Comparison of ENCODE assay signal across 8 cellular contexts in genomic region chr17:42843358-42843934, GRCh38. TPM values are rescaled to one million over a fixed set of nuclear protein-coding genes. Genes with fewer than 3 reads are reported as not detected.
A peak's percentile ranks its signal among the peaks of the same experiment; 100 is the strongest.
DNase-seq lines count a peak whose midpoint lies in the region; ATAC-seq, FAIRE-seq and TF ChIP-seq lines count a peak whose summit lies in the region.

No MANE protein-coding gene starts in this region.

- no peaks in the 10 kb centered on the region for H3K79me1 ChIP-seq in neuronal stem cell (ENCODE audit: low read depth, low read length)

- H3K9ac ChIP-seq in HepG2 (ENCODE audit: insufficient read depth, low read depth, low read length) = no peak overlapping the region
- no peak overlapping the region for H3K9ac ChIP-seq in neuronal stem cell (ENCODE audit: low read depth, low read length, poor library complexity)

- H3K27ac ChIP-seq in HepG2 (ENCODE audit: extremely low read length, insufficient read depth, low read length) = no peak overlapping the region
- H3K27ac ChIP-seq in aorta (ENCODE audit: low read depth in 1 of 2, low read length in 2 of 2) = no peak overlapping the region
- no peak overlapping the region for H3K27ac ChIP-seq in neuronal stem cell (replicated peaks; ENCODE audit: low read length)

- no peaks in the 10 kb centered on the region for H4K20me1 ChIP-seq in HepG2 (ENCODE audit: insufficient read depth, low read length)

- TF ChIP-seq EP300 in HepG2 (IDR thresholded peaks at IDR 0.05; ENCODE audit: low read depth in 2 of 2, low read length in 2 of 2) (no peak), HepG2 (CRISPR knock-in tag; IDR thresholded peaks at IDR 0.05; ENCODE audit: borderline replicate concordance) (no peak)

- peak; percentile 97 for TF ChIP-seq CTCF in HepG2 (CRISPR knock-in tag; IDR thresholded peaks at IDR 0.05)

- no peaks in the 10 kb centered on the region for H3K79me2 ChIP-seq in HepG2 (ENCODE audit: insufficient read depth, low read length)

- peak; percentile 97 for TF ChIP-seq RAD21 in HepG2 (CRISPR knock-in tag; IDR thresholded peaks at IDR 0.05)

- no peak overlapping the region for H2AK5ac ChIP-seq in neuronal stem cell (ENCODE audit: low read depth, low read length)

- no peak overlapping the region for H3K23ac ChIP-seq in neuronal stem cell (ENCODE audit: low read depth, low read length, poor library complexity)

- intact Hi-C loops in HepG2 (cut with micrococcal nuclease; ENCODE audit: unreplicated experiment) (loop anchor here (1.0 to 5.0 kb wide), 3 partner anchors 86 to 139 kb away; partner anchors contain the start of genes PTGES3L and RUNDC1), aorta (cut with DNase I) (loop anchor here (2.0 to 10.0 kb wide), 4 partner anchors 85 to 153 kb away; partner anchors contain the start of gene RPL27 (in 1 of the 2))

- H3K9me3 ChIP-seq in HepG2 (ENCODE audit: low read length) (no peaks in the 10 kb centered on the region), aorta (ENCODE audit: control insufficient read depth, low read length) (no peaks in the 10 kb centered on the region), neuronal stem cell (replicated peaks in 1 of 2; ENCODE audit: control insufficient read depth in 2 of 2, insufficient read depth in 1 of 2, low read depth in 1 of 2, low read length in 2 of 2) (no peaks in the 10 kb centered on the region)

- in situ Hi-C loops in HepG2 (cut with HindIII; ENCODE audit: extremely low pct_ligation_motif_present, low pct_unique_long_range_greater_than_20kb) = loop anchor here (5.0 to 10.0 kb wide), 2 partner anchors 84 to 141 kb away; partner anchors contain the start of genes PTGES3L and RUNDC1

- no peak overlapping the region for H2AFZ ChIP-seq in HepG2 (ENCODE audit: low read length)
- no peak overlapping the region for H2AFZ ChIP-seq in neuronal stem cell (ENCODE audit: low read length)

- BruUV-seq in HepG2 (replicated peaks; lab: Mats Ljungman, UMichigan) = no TSS peak

- FAIRE-seq in HepG2 (lab: Jason Lieb, UNC) = peak; percentile 89

- H3K4me3 ChIP-seq in H7 (ENCODE audit: insufficient read depth, low read depth, low read length) = no peak overlapping the region
- H3K4me3 ChIP-seq in HepG2 (replicated peaks in 1 of 3; ENCODE audit: insufficient read depth in 1 of 3, low read depth in 2 of 3, low read length in 3 of 3) = no peak overlapping the region
- no peak overlapping the region for H3K4me3 ChIP-seq in aorta (ENCODE audit: low read length in 2 of 2)
- H3K4me3 ChIP-seq in neuronal stem cell (ENCODE audit: low read length in 2 of 2) = no peak overlapping the region

- H3K4ac ChIP-seq in neuronal stem cell (ENCODE audit: low read length) = no peak overlapping the region

- CTCF ChIA-PET in HepG2 (lab: Yijun Ruan, JAX; ENCODE audit: low intra/inter-chr PET ratio, low total read pairs) = interaction anchor here (1.5 to 3.6 kb wide), 5 partner anchors 86 to 155 kb away, joined by 5 to 68 read pairs (median 6); partner anchors contain the start of gene RPL27

- peak in 1 of 2 experiments; percentile 43; a peak in 1 of 4 replicates for TF ChIP-seq POLR2A in HepG2 (IDR thresholded peaks at IDR 0.05; ENCODE audit: insufficient read depth in 1 of 2, low read depth in 2 of 2, low read length in 2 of 2)

- peaks cover 42% of the 10 kb centered on the region for H3K36me3 ChIP-seq in H7 (replicated peaks; ENCODE audit: control insufficient read depth, insufficient read depth, low read length)
- peaks cover 42 to 66% of the 10 kb centered on the region in 2 experiments for H3K36me3 ChIP-seq in HepG2 (replicated peaks in 1 of 2; ENCODE audit: control insufficient read depth in 1 of 2, insufficient read depth in 2 of 2, low read length in 2 of 2)
- H3K36me3 ChIP-seq in aorta (ENCODE audit: control insufficient read depth in 1 of 2, insufficient read depth in 2 of 2, low read length in 1 of 2) = peaks cover 10 to 15% of the 10 kb centered on the region in 2 donors
- H3K36me3 ChIP-seq in neuronal stem cell (replicated peaks in 1 of 2; ENCODE audit: control insufficient read depth in 2 of 2, insufficient read depth in 2 of 2, low read length in 2 of 2) = peaks cover 41 to 73% of the 10 kb centered on the region in 2 donors

- H3K4me1 ChIP-seq in HepG2 (ENCODE audit: insufficient read depth, low read length) (peaks cover 11% of the 10 kb centered on the region; the same call in 1 of the 2 replicates), aorta (ENCODE audit: control insufficient read depth in 1 of 2, insufficient read depth in 2 of 2, low read length in 2 of 2) (no peaks in the 10 kb centered on the region), neuronal stem cell (ENCODE audit: control insufficient read depth in 2 of 2, insufficient read depth in 1 of 2, low read depth in 1 of 2, low read length in 2 of 2) (no peaks in the 10 kb centered on the region)

- H2BK15ac ChIP-seq in neuronal stem cell (ENCODE audit: low read length) = no peak overlapping the region

- no peak overlapping the region for H3K18ac ChIP-seq in neuronal stem cell (ENCODE audit: low read length)

- H2BK12ac ChIP-seq in neuronal stem cell (ENCODE audit: low read length) = no peak overlapping the region

- WGBS in HepG2 (ENCODE audit: low lambda C conversion rate) = 62% methylated on average over 6 of the region's 6 CpGs
- 21 to 26% methylated on average over 6 of the region's 6 CpGs for WGBS in aorta, 2 donors
- WGBS in neuronal stem cell (ENCODE audit: extremely low coverage in 2 of 2, insufficient read length in 2 of 2, insufficient replicate concordance in 1 of 2), 2 donors = no CpG with 5 or more reads among the region's 6 CpGs

- no peak overlapping the region for H3K14ac ChIP-seq in neuronal stem cell (ENCODE audit: low read length)

- H3K27me3 ChIP-seq in H7 (ENCODE audit: control insufficient read depth, insufficient read depth, low read length) (no peaks in the 10 kb centered on the region), HepG2 (ENCODE audit: control insufficient read depth in 1 of 2, insufficient read depth in 2 of 2, low read length in 2 of 2) (no peaks in the 10 kb centered on the region), aorta (ENCODE audit: control insufficient read depth in 1 of 2, insufficient read depth in 2 of 2, low read length in 1 of 2) (no peaks in the 10 kb centered on the region), neuronal stem cell (ENCODE audit: control insufficient read depth in 3 of 3, insufficient read depth in 3 of 3, low read depth in 1 of 3, low read length in 3 of 3) (no peaks in the 10 kb centered on the region)

- POLR2A ChIA-PET in HepG2 (lab: Yijun Ruan, JAX) = interaction anchor here (0.8 to 5.0 kb wide), 7 partner anchors 10 to 155 kb away, joined by 3 to 39 read pairs (median 8); partner anchors contain the start of genes BECN1, PSME3 and RPL27

- no peak overlapping the region for H4K8ac ChIP-seq in neuronal stem cell (ENCODE audit: low read depth, low read length)

- no peak overlapping the region for H2BK5ac ChIP-seq in neuronal stem cell (ENCODE audit: low read length)

- ATAC-seq in HepG2 = peak; percentile 71
- peak; percentile 85 for ATAC-seq in aorta (ENCODE audit: low FRiP score)
- no peak for ATAC-seq in GM21360 (IDR thresholded peaks at IDR 0.05; ENCODE audit: unreplicated experiment)

- no peak overlapping the region for H2BK120ac ChIP-seq in neuronal stem cell (ENCODE audit: low read depth, low read length)

- H3K4me2 ChIP-seq in HepG2 (ENCODE audit: low read depth, low read length) = no peak overlapping the region
- no peak overlapping the region for H3K4me2 ChIP-seq in neuronal stem cell (ENCODE audit: insufficient read depth, low read length, poor library complexity, severe bottlenecking)

- DNase-seq in CD1c-positive myeloid dendritic cell (ENCODE audit: extremely low spot score) (peak; percentile 67), H7 (peak; percentile 91), NCI-H748 treated with DMSO at 0.1 percent for 48 hours (lab: John Stamatoyannopoulos, UW) (peak; percentile 67), cerebellum (ENCODE audit: low spot score) (peak; percentile 67), HepG2 (ENCODE audit: low spot score) (peak; percentile 73), aorta (no peak), neuronal stem cell (ENCODE audit: low spot score) (no peak)

- H4K91ac ChIP-seq in neuronal stem cell (ENCODE audit: low read depth, low read length, poor library complexity) = no peak overlapping the region

RNA-seq across cellular contexts. Expression of gene AOC2, which starts 0.9 kb away (rescaled TPM):
- 1.9 and 6.0 TPM in 2 replicates for total RNA-seq in H7 (2014; rRNA removed; shearing (Covaris generic))
- 1.9 TPM for total RNA-seq in cerebellum
- total RNA-seq in HepG2 (2016; rRNA removed; fragmentation: Illumina TruSeq; extraction: Trizol) = 0.55 and 1.2 TPM in 2 replicates
- total RNA-seq in HepG2 (2016; cell fraction: cytosol; rRNA removed; fragmentation: Illumina TruSeq; extraction: Trizol; ENCODE audit: low read depth) = not detected in 2 replicates
- 0.30 and 1.3 TPM in 2 replicates for total RNA-seq in HepG2 (2016; cell fraction: insoluble cytoplasmic fraction; rRNA removed; fragmentation: Illumina TruSeq; extraction: Trizol)
- 0.31 and 0.38 TPM in 2 replicates for total RNA-seq in HepG2 (2016; cell fraction: membrane; rRNA removed; fragmentation: Illumina TruSeq; extraction: Trizol)
- total RNA-seq in HepG2 (2016; cell fraction: nucleus; rRNA removed; fragmentation: Illumina TruSeq; extraction: Trizol) = 2.2 and 3.5 TPM in 2 replicates
- 3.3 and 5.1 TPM in 2 replicates for polyA plus RNA-seq in HepG2 (2011; rRNA removed)
- 1.7 TPM in 2 replicates for polyA plus RNA-seq in HepG2 (2011; cell fraction: cytosol; rRNA removed)
- 21.9 and 26.2 TPM in 2 replicates for polyA plus RNA-seq in HepG2 (2011; cell fraction: nucleus; rRNA removed)
- polyA plus RNA-seq in HepG2 (2012) = 2.7 and 9.2 TPM in 2 replicates
- 0.10 and 0.19 TPM in 2 replicates for polyA plus RNA-seq in HepG2 (2016; cell fraction: cytosol; fragmentation: Illumina TruSeq; extraction: Trizol; ENCODE audit: low read depth)
- 0.66 and 0.95 TPM in 2 replicates for polyA plus RNA-seq in HepG2 (2016; cell fraction: insoluble cytoplasmic fraction; fragmentation: Illumina TruSeq; extraction: Trizol; ENCODE audit: low read depth)
- 0.24 and 0.30 TPM in 2 replicates for polyA plus RNA-seq in HepG2 (2016; cell fraction: membrane; fragmentation: Illumina TruSeq; extraction: Trizol; ENCODE audit: low read depth)
- polyA plus RNA-seq in HepG2 (2016; cell fraction: nucleus; fragmentation: Illumina TruSeq; extraction: Trizol; ENCODE audit: insufficient read depth, low read depth) = 5.9 and 6.2 TPM in 2 replicates
- polyA minus RNA-seq in HepG2 (2011; rRNA and poly(A)+ RNA removed; ENCODE audit: low replicate concordance) = 5.1 and 5.5 TPM in 2 replicates
- polyA minus RNA-seq in HepG2 (2011; cell fraction: cytosol; rRNA and poly(A)+ RNA removed) = 0.26 and 0.59 TPM in 2 replicates
- 9.8 and 10.3 TPM in 2 replicates for polyA minus RNA-seq in HepG2 (2011; cell fraction: nucleus; rRNA and poly(A)+ RNA removed)
- total RNA-seq in aorta = 1 to 10 TPM; 1.8 to 2.6 TPM
- under 1 TPM; 0.25 to 0.38 TPM for polyA plus RNA-seq in aorta
- 1.5 TPM for polyA plus RNA-seq in neuronal stem cell (2013, experiment 1 of 2)
- 1.7 TPM for polyA plus RNA-seq in neuronal stem cell (2013, experiment 2 of 2)

RNA-seq across cellular contexts. Expression of gene AOC3, which starts 7.6 kb away (rescaled TPM):
- total RNA-seq in H7 (2014; rRNA removed; shearing (Covaris generic)) = 0.31 and 3.5 TPM in 2 replicates
- total RNA-seq in cerebellum (1.00 TPM), HepG2 (2016; rRNA removed; fragmentation: Illumina TruSeq; extraction: Trizol) (8.7 and 10.4 TPM in 2 replicates), aorta (100 to 1,000 TPM; 270 to 344 TPM)
- total RNA-seq in HepG2 (2016; cell fraction: cytosol; rRNA removed; fragmentation: Illumina TruSeq; extraction: Trizol; ENCODE audit: low read depth) = 1.1 and 1.3 TPM in 2 replicates
- total RNA-seq in HepG2 (2016; cell fraction: insoluble cytoplasmic fraction; rRNA removed; fragmentation: Illumina TruSeq; extraction: Trizol) = 8.4 and 9.5 TPM in 2 replicates
- total RNA-seq in HepG2 (2016; cell fraction: membrane; rRNA removed; fragmentation: Illumina TruSeq; extraction: Trizol) = 5.2 and 5.4 TPM in 2 replicates
- total RNA-seq in HepG2 (2016; cell fraction: nucleus; rRNA removed; fragmentation: Illumina TruSeq; extraction: Trizol) = 5.4 and 5.6 TPM in 2 replicates
- polyA plus RNA-seq in HepG2 (2011; rRNA removed) (51.7 and 61.0 TPM in 2 replicates), aorta (100 to 1,000 TPM in 1 of 2 donors, 10 to 100 TPM in 1; 82.1 to 107 TPM)
- 41.8 and 51.7 TPM in 2 replicates for polyA plus RNA-seq in HepG2 (2011; cell fraction: cytosol; rRNA removed)
- polyA plus RNA-seq in HepG2 (2011; cell fraction: nucleus; rRNA removed) = 46.4 and 56.2 TPM in 2 replicates
- polyA plus RNA-seq in HepG2 (2012) = 44.7 and 61.7 TPM in 2 replicates
- polyA plus RNA-seq in HepG2 (2016; cell fraction: cytosol; fragmentation: Illumina TruSeq; extraction: Trizol; ENCODE audit: low read depth) = 2.7 and 3.3 TPM in 2 replicates
- polyA plus RNA-seq in HepG2 (2016; cell fraction: insoluble cytoplasmic fraction; fragmentation: Illumina TruSeq; extraction: Trizol; ENCODE audit: low read depth) = 21.1 and 22.0 TPM in 2 replicates
- 6.6 and 6.7 TPM in 2 replicates for polyA plus RNA-seq in HepG2 (2016; cell fraction: membrane; fragmentation: Illumina TruSeq; extraction: Trizol; ENCODE audit: low read depth)
- polyA plus RNA-seq in HepG2 (2016; cell fraction: nucleus; fragmentation: Illumina TruSeq; extraction: Trizol; ENCODE audit: insufficient read depth, low read depth) = 18.7 and 18.9 TPM in 2 replicates
- polyA minus RNA-seq in HepG2 (2011; rRNA and poly(A)+ RNA removed; ENCODE audit: low replicate concordance) = 0.51 and 56.5 TPM in 2 replicates
- polyA minus RNA-seq in HepG2 (2011; cell fraction: cytosol; rRNA and poly(A)+ RNA removed) = 13.8 and 20.0 TPM in 2 replicates
- polyA minus RNA-seq in HepG2 (2011; cell fraction: nucleus; rRNA and poly(A)+ RNA removed) = 11.6 and 18.6 TPM in 2 replicates
- polyA plus RNA-seq in neuronal stem cell (2013, experiment 1 of 2) = 1.4 TPM
- polyA plus RNA-seq in neuronal stem cell (2013, experiment 2 of 2) = 1.5 TPM

RNA-seq across cellular contexts. Expression of gene PSME3, which starts 10.2 kb away (rescaled TPM):
- 113 and 121 TPM in 2 replicates for total RNA-seq in H7 (2014; rRNA removed; shearing (Covaris generic))
- 34.8 TPM for total RNA-seq in cerebellum
- total RNA-seq in HepG2 (2016; rRNA removed; fragmentation: Illumina TruSeq; extraction: Trizol) = 135 and 202 TPM in 2 replicates
- total RNA-seq in HepG2 (2016; cell fraction: cytosol; rRNA removed; fragmentation: Illumina TruSeq; extraction: Trizol; ENCODE audit: low read depth) = 57.2 and 65.9 TPM in 2 replicates
- total RNA-seq in HepG2 (2016; cell fraction: insoluble cytoplasmic fraction; rRNA removed; fragmentation: Illumina TruSeq; extraction: Trizol) = 137 and 184 TPM in 2 replicates
- total RNA-seq in HepG2 (2016; cell fraction: membrane; rRNA removed; fragmentation: Illumina TruSeq; extraction: Trizol) = 87.8 and 99.6 TPM in 2 replicates
- total RNA-seq in HepG2 (2016; cell fraction: nucleus; rRNA removed; fragmentation: Illumina TruSeq; extraction: Trizol) = 85.8 and 91.0 TPM in 2 replicates
- polyA plus RNA-seq in HepG2 (2011; rRNA removed) = 61.5 and 66.3 TPM in 2 replicates
- 46.2 and 72.9 TPM in 2 replicates for polyA plus RNA-seq in HepG2 (2011; cell fraction: cytosol; rRNA removed)
- 54.8 and 72.6 TPM in 2 replicates for polyA plus RNA-seq in HepG2 (2011; cell fraction: nucleus; rRNA removed)
- polyA plus RNA-seq in HepG2 (2012) = 70.9 and 82.9 TPM in 2 replicates
- polyA plus RNA-seq in HepG2 (2016; cell fraction: cytosol; fragmentation: Illumina TruSeq; extraction: Trizol; ENCODE audit: low read depth) = 40.6 and 52.7 TPM in 2 replicates
- 192 and 233 TPM in 2 replicates for polyA plus RNA-seq in HepG2 (2016; cell fraction: insoluble cytoplasmic fraction; fragmentation: Illumina TruSeq; extraction: Trizol; ENCODE audit: low read depth)
- 79.0 and 86.8 TPM in 2 replicates for polyA plus RNA-seq in HepG2 (2016; cell fraction: membrane; fragmentation: Illumina TruSeq; extraction: Trizol; ENCODE audit: low read depth)
- 115 and 117 TPM in 2 replicates for polyA plus RNA-seq in HepG2 (2016; cell fraction: nucleus; fragmentation: Illumina TruSeq; extraction: Trizol; ENCODE audit: insufficient read depth, low read depth)
- polyA minus RNA-seq in HepG2 (2011; rRNA and poly(A)+ RNA removed; ENCODE audit: low replicate concordance) = 45.3 and 91.4 TPM in 2 replicates
- 33.7 and 38.2 TPM in 2 replicates for polyA minus RNA-seq in HepG2 (2011; cell fraction: cytosol; rRNA and poly(A)+ RNA removed)
- polyA minus RNA-seq in HepG2 (2011; cell fraction: nucleus; rRNA and poly(A)+ RNA removed) = 50.2 and 71.4 TPM in 2 replicates
- 10 to 100 TPM; 57.7 to 69.8 TPM for total RNA-seq in aorta
- 10 to 100 TPM; 41.1 to 58.6 TPM for polyA plus RNA-seq in aorta
- 84.7 TPM for polyA plus RNA-seq in neuronal stem cell (2013, experiment 1 of 2)
- 84.5 TPM for polyA plus RNA-seq in neuronal stem cell (2013, experiment 2 of 2)

RNA-seq across cellular contexts. Expression of gene BECN1, which starts 19.4 kb away (rescaled TPM):
- 52.4 and 55.6 TPM in 2 replicates for total RNA-seq in H7 (2014; rRNA removed; shearing (Covaris generic))
- total RNA-seq in cerebellum (51.0 TPM), HepG2 (2016; rRNA removed; fragmentation: Illumina TruSeq; extraction: Trizol) (97.2 and 109 TPM in 2 replicates), aorta (10 to 100 TPM; 66.9 to 76.9 TPM)
- total RNA-seq in HepG2 (2016; cell fraction: cytosol; rRNA removed; fragmentation: Illumina TruSeq; extraction: Trizol; ENCODE audit: low read depth) = 55.5 and 62.2 TPM in 2 replicates
- 93.4 and 107 TPM in 2 replicates for total RNA-seq in HepG2 (2016; cell fraction: insoluble cytoplasmic fraction; rRNA removed; fragmentation: Illumina TruSeq; extraction: Trizol)
- 110 and 130 TPM in 2 replicates for total RNA-seq in HepG2 (2016; cell fraction: membrane; rRNA removed; fragmentation: Illumina TruSeq; extraction: Trizol)
- total RNA-seq in HepG2 (2016; cell fraction: nucleus; rRNA removed; fragmentation: Illumina TruSeq; extraction: Trizol) = 64.5 and 67.5 TPM in 2 replicates
- polyA plus RNA-seq in HepG2 (2011; rRNA removed) (77.1 and 82.1 TPM in 2 replicates), aorta (100 to 1,000 TPM in 1 of 2 donors, 10 to 100 TPM in 1; 67.8 to 105 TPM)
- 56.9 and 59.6 TPM in 2 replicates for polyA plus RNA-seq in HepG2 (2011; cell fraction: cytosol; rRNA removed)
- polyA plus RNA-seq in HepG2 (2011; cell fraction: nucleus; rRNA removed) = 82.7 and 86.2 TPM in 2 replicates
- 71.0 and 75.9 TPM in 2 replicates for polyA plus RNA-seq in HepG2 (2012)
- 51.4 and 75.4 TPM in 2 replicates for polyA plus RNA-seq in HepG2 (2016; cell fraction: cytosol; fragmentation: Illumina TruSeq; extraction: Trizol; ENCODE audit: low read depth)
- 112 and 124 TPM in 2 replicates for polyA plus RNA-seq in HepG2 (2016; cell fraction: insoluble cytoplasmic fraction; fragmentation: Illumina TruSeq; extraction: Trizol; ENCODE audit: low read depth)
- 93.2 and 107 TPM in 2 replicates for polyA plus RNA-seq in HepG2 (2016; cell fraction: membrane; fragmentation: Illumina TruSeq; extraction: Trizol; ENCODE audit: low read depth)
- polyA plus RNA-seq in HepG2 (2016; cell fraction: nucleus; fragmentation: Illumina TruSeq; extraction: Trizol; ENCODE audit: insufficient read depth, low read depth) = 109 and 113 TPM in 2 replicates
- 64.5 and 76.4 TPM in 2 replicates for polyA minus RNA-seq in HepG2 (2011; rRNA and poly(A)+ RNA removed; ENCODE audit: low replicate concordance)
- 28.1 and 41.1 TPM in 2 replicates for polyA minus RNA-seq in HepG2 (2011; cell fraction: cytosol; rRNA and poly(A)+ RNA removed)
- 93.6 and 112 TPM in 2 replicates for polyA minus RNA-seq in HepG2 (2011; cell fraction: nucleus; rRNA and poly(A)+ RNA removed)
- 28.8 TPM for polyA plus RNA-seq in neuronal stem cell (2013, experiment 1 of 2)
- 27.6 TPM for polyA plus RNA-seq in neuronal stem cell (2013, experiment 2 of 2)

RNA-seq across cellular contexts. Expression of gene CNTD1, which starts 44.8 kb away (rescaled TPM):
- total RNA-seq in H7 (2014; rRNA removed; shearing (Covaris generic)) = 0.17 TPM in 1 of 2 replicates, not detected in the other
- total RNA-seq in cerebellum = 0.54 TPM
- 0.11 TPM in 1 of 2 replicates, not detected in the other for total RNA-seq in HepG2 (2016; rRNA removed; fragmentation: Illumina TruSeq; extraction: Trizol)
- not detected in 2 replicates for total RNA-seq in HepG2 (2016; cell fraction: cytosol; rRNA removed; fragmentation: Illumina TruSeq; extraction: Trizol; ENCODE audit: low read depth)
- total RNA-seq in HepG2 (2016; cell fraction: insoluble cytoplasmic fraction; rRNA removed; fragmentation: Illumina TruSeq; extraction: Trizol) = 0.26 and 0.45 TPM in 2 replicates
- total RNA-seq in HepG2 (2016; cell fraction: membrane; rRNA removed; fragmentation: Illumina TruSeq; extraction: Trizol) = not detected in 2 replicates
- 0.25 TPM in 1 of 2 replicates, not detected in the other for total RNA-seq in HepG2 (2016; cell fraction: nucleus; rRNA removed; fragmentation: Illumina TruSeq; extraction: Trizol)
- 0.15 and 0.34 TPM in 2 replicates for polyA plus RNA-seq in HepG2 (2011; rRNA removed)
- 0.16 and 0.17 TPM in 2 replicates for polyA plus RNA-seq in HepG2 (2011; cell fraction: cytosol; rRNA removed)
- 0.17 TPM in 1 of 2 replicates, not detected in the other for polyA plus RNA-seq in HepG2 (2011; cell fraction: nucleus; rRNA removed)
- polyA plus RNA-seq in HepG2 (2012) = 1.8 TPM in 2 replicates
- 0.11 TPM in 1 of 2 replicates, not detected in the other for polyA plus RNA-seq in HepG2 (2016; cell fraction: cytosol; fragmentation: Illumina TruSeq; extraction: Trizol; ENCODE audit: low read depth)
- 0.11 and 0.36 TPM in 2 replicates for polyA plus RNA-seq in HepG2 (2016; cell fraction: insoluble cytoplasmic fraction; fragmentation: Illumina TruSeq; extraction: Trizol; ENCODE audit: low read depth)
- 0.15 and 0.41 TPM in 2 replicates for polyA plus RNA-seq in HepG2 (2016; cell fraction: membrane; fragmentation: Illumina TruSeq; extraction: Trizol; ENCODE audit: low read depth)
- polyA plus RNA-seq in HepG2 (2016; cell fraction: nucleus; fragmentation: Illumina TruSeq; extraction: Trizol; ENCODE audit: insufficient read depth, low read depth) = 0.77 TPM in 1 of 2 replicates, not detected in the other
- not detected in 2 replicates for polyA minus RNA-seq in HepG2 (2011; rRNA and poly(A)+ RNA removed; ENCODE audit: low replicate concordance)
- not detected in 2 replicates for polyA minus RNA-seq in HepG2 (2011; cell fraction: cytosol; rRNA and poly(A)+ RNA removed)
- polyA minus RNA-seq in HepG2 (2011; cell fraction: nucleus; rRNA and poly(A)+ RNA removed) = 0.25 TPM in 1 of 2 replicates, not detected in the other
- total RNA-seq in aorta = under 1 TPM in 1 of 2 donors, not detected in 1; 0.81 TPM
- 1 to 10 TPM in 1 of 2 donors, under 1 TPM in 1; 0.33 to 2.1 TPM for polyA plus RNA-seq in aorta
- polyA plus RNA-seq in neuronal stem cell (2013, experiment 1 of 2) = 0.08 TPM
- polyA plus RNA-seq in neuronal stem cell (2013, experiment 2 of 2) = 0.32 TPM

Comparison
In these comparisons a context has a peak if more than half of its experiments do, and no peak if none do; other contexts are left out.
1. DNase-seq: peak in CD1c-positive myeloid dendritic cell (single experiment), H7 (single experiment), NCI-H748 treated with DMSO at 0.1 percent for 48 hours (single experiment), cerebellum (single experiment) and HepG2 (single experiment); none in aorta (0 of 2) and neuronal stem cell (single experiment).
2. RNA of gene AOC3, which starts 7.6 kb away (total RNA-seq): 270 to 344 TPM in aorta; 1.1 to 10.4 TPM in HepG2, 1.00 TPM in cerebellum (single experiment) and 0.31 to 3.5 TPM in H7; every median in the first group is over 10 times any median in the second.